Comparison of ENCODE assay signal across 8 cellular contexts in the genomic region with DNA sequence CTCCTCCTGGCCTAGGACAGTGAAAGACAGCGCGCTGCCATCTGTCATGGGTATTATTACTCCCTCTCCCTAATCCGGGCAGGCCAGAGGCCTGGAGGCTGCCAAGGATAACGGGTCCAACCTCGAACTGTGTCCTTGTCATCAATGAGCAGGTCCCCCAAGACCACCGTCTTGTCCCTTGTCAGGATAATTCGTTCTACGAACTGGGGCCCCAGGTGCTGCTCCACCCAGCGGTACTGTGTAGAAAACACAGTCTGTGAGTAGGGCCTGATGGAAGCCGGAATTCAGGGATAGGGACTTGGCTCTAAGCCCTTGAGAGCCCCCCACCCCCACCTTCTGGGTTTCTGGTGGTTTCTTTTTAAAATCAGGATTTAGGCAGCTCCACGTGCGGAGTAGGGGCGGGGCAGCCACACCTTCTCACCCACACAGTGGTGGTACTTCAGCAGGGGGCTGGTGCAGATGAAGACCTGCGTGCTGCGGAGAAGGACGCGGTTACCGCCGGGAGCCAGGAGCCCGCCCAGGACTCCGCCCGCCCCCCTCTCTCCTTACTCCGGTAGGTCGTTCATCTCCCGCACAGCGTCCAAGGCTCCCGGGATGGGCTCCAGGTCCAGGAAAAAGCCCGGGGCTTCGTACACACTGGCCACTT. TPM values are rescaled to one million over a fixed set of nuclear protein-coding genes. Genes with fewer than 3 reads are reported as not detected.
DNase-seq lines count a peak whose midpoint lies in the region; ATAC-seq and TF ChIP-seq lines count a peak whose summit lies in the region.

No MANE protein-coding gene starts in this region.

- no peaks in the 10 kb centered on the region for H3K4me1 ChIP-seq in BE2C

- peak; percentile 78 for TF ChIP-seq CTCF in BE2C (IDR thresholded peaks at IDR 0.05; ENCODE audit: low read depth, low read length)

- no peaks in the 10 kb centered on the region for H3K9me3 ChIP-seq in BE2C

- peak; percentile 8 for ATAC-seq in GM19397 (IDR thresholded peaks at IDR 0.05; ENCODE audit: unreplicated experiment)

- H3K27me3 ChIP-seq in BE2C, result no peaks in the 10 kb centered on the region

- H3K4me3 ChIP-seq in BE2C (ENCODE audit: low read depth, low read length), result peak overlapping the region; percentile 91

- DNase-seq in BE2C, result peak; percentile 78
- DNase-seq in NCI-H1048 (lab: John Stamatoyannopoulos, UW), result peak; percentile 13
- peak; percentile 66 for DNase-seq in UCSD-AML1 (lab: John Stamatoyannopoulos, UW; ENCODE audit: unreplicated experiment)
- DNase-seq in cerebellar nuclear complex (lab: John Stamatoyannopoulos, UW), result peak; percentile 51 to 73
- DNase-seq in kidney tubule cell (ENCODE audit: low spot score), result peak; percentile 69
- peak; percentile 45 for DNase-seq in stimulated activated CD4-positive, alpha-beta T cell treated with anti-CD3 and anti-CD28 coated beads, Interleukin-1b, Interleukin-23, amount 100 ng/mL, for 48 hours
- DNase-seq in mesenteric fat pad (ENCODE audit: low spot score), result no peak

- H3K36me3 ChIP-seq in BE2C, result peaks cover 27% of the 10 kb centered on the region

RNA-seq across cellular contexts. Expression of a gene that starts 0.8 kb away (rescaled TPM):
- 226 TPM for polyA plus RNA-seq in BE2C (2012; ENCODE audit: insufficient read depth, insufficient read length, low read depth)
- total RNA-seq in mesenteric fat pad, result 33.5 TPM

RNA-seq across cellular contexts. Expression of a gene that starts 21.0 kb away (rescaled TPM):
- polyA plus RNA-seq in BE2C (2012; ENCODE audit: insufficient read depth, insufficient read length, low read depth), result 17.7 TPM
- 7.9 TPM for total RNA-seq in mesenteric fat pad

RNA-seq across cellular contexts. Expression of a gene that starts 23.6 kb away (rescaled TPM):
- polyA plus RNA-seq in BE2C (2012; ENCODE audit: insufficient read depth, insufficient read length, low read depth), result 474 TPM
- total RNA-seq in mesenteric fat pad, result 28.6 TPM

RNA-seq across cellular contexts. Expression of a gene that starts 43.0 kb away (rescaled TPM):
- not detected for polyA plus RNA-seq in BE2C (2012; ENCODE audit: insufficient read depth, insufficient read length, low read depth)
- 12.3 TPM for total RNA-seq in mesenteric fat pad

RNA-seq across cellular contexts. Expression of a gene that starts 52.0 kb away (rescaled TPM):
- 440 TPM for polyA plus RNA-seq in BE2C (2012; ENCODE audit: insufficient read depth, insufficient read length, low read depth)
- total RNA-seq in mesenteric fat pad, result 265 TPM
